Comparison of ENCODE assay signal across 11 cellular contexts in the genomic region with DNA sequence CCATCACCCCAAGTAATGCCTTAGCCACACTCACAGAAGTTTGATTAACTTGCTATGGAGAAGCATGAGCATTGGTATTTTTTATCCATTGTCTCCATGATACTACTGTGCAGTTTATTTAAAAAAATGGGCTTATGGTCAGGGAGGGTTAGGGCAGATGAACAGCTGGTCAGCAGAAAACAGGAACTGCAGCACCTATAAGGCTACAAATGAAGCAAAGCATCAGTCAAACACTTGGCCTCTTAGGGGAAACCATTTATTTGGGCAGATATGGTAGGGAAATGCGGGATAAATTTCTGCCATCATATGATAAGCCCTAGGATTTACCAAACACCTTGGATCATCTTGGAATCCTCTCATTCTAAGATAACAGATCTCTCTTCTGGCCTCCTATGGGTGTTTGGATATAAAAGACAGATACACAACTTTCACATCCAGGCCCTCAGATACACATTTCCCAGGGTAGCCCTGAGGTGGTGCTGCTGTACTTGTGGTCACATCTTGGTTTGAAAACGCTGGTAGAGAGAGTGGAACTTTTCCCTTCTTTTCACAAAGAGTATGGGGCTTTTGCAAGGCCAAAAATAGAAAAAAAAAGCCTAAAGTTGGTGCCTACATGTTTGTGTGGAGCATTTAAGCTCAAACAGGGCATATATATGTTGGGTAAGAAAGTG. TPM values are rescaled to one million over a fixed set of nuclear protein-coding genes. Genes with fewer than 3 reads are reported as not detected.
DNase-seq lines count a peak whose midpoint lies in the region; ATAC-seq, FAIRE-seq and TF ChIP-seq lines count a peak whose summit lies in the region.
"Had no signal": no experiment of that assay in that cellular context is flagged by ENCODE, and none has a peak within 500 bp of the region (broad histone marks: within the 10 kb centered on the region; RNA-seq: fewer than 3 reads in every experiment).

No MANE protein-coding gene starts in this region.

- POLR2A ChIA-PET in HepG2 (lab: Yijun Ruan, JAX) = no interaction called here

- no peaks in the 10 kb centered on the region for H3K79me2 ChIP-seq in HepG2 (ENCODE audit: insufficient read depth, low read length)

- no peaks in the 10 kb centered on the region for H3K36me3 ChIP-seq in liver (ENCODE audit: control insufficient read depth in 4 of 4, insufficient read depth in 3 of 4, low read depth in 1 of 4, low read length in 3 of 4)
- no peaks in the 10 kb centered on the region for H3K36me3 ChIP-seq in HepG2 (replicated peaks in 1 of 2; ENCODE audit: control insufficient read depth in 1 of 2, insufficient read depth in 2 of 2, low read length in 2 of 2)
- no peaks in the 10 kb centered on the region for H3K36me3 ChIP-seq in testis (ENCODE audit: low read depth, missing control alignments)
- no peaks in the 10 kb centered on the region for H3K36me3 ChIP-seq in neuronal stem cell (replicated peaks in 1 of 2; ENCODE audit: control insufficient read depth in 2 of 2, insufficient read depth in 2 of 2, low read length in 2 of 2)

- no peak for FAIRE-seq in HepG2 (lab: Jason Lieb, UNC)

- H3K4me1 ChIP-seq in liver (ENCODE audit: control insufficient read depth in 4 of 4, insufficient read depth in 4 of 4, low read length in 3 of 4) (no peaks in the 10 kb centered on the region), HepG2 (ENCODE audit: insufficient read depth, low read length) (no peaks in the 10 kb centered on the region), testis (no peaks in the 10 kb centered on the region), neuronal stem cell (ENCODE audit: control insufficient read depth in 2 of 2, insufficient read depth in 1 of 2, low read depth in 1 of 2, low read length in 2 of 2) (no peaks in the 10 kb centered on the region)

- H2BK5ac ChIP-seq in neuronal stem cell (ENCODE audit: low read length) = no peak overlapping the region

- H4K20me1 ChIP-seq in HepG2 (ENCODE audit: insufficient read depth, low read length) = no peaks in the 10 kb centered on the region

- TF ChIP-seq EP300 in HepG2 (IDR thresholded peaks at IDR 0.05; ENCODE audit: low read depth in 2 of 2, low read length in 2 of 2) = no peak
- no peak for TF ChIP-seq EP300 in HepG2 (CRISPR knock-in tag; IDR thresholded peaks at IDR 0.05; ENCODE audit: borderline replicate concordance)

- TF ChIP-seq RAD21 in liver (IDR thresholded peaks at IDR 0.05) (peak; percentile 62 to 73), HepG2 (CRISPR knock-in tag; IDR thresholded peaks at IDR 0.05) (no peak)

- CTCF ChIA-PET in HepG2 (lab: Yijun Ruan, JAX; ENCODE audit: low intra/inter-chr PET ratio, low total read pairs) = no interaction called here

- in situ Hi-C loops in HepG2 (cut with HindIII; ENCODE audit: extremely low pct_ligation_motif_present, low pct_unique_long_range_greater_than_20kb) = loop anchor here (25.0 kb wide), 1 partner anchor 772 kb away; no protein-coding TSS in a partner anchor

- no peak overlapping the region for H3K23ac ChIP-seq in neuronal stem cell (ENCODE audit: low read depth, low read length, poor library complexity)

- H2BK120ac ChIP-seq in neuronal stem cell (ENCODE audit: low read depth, low read length) = no peak overlapping the region

- DNase-seq in HepG2 (ENCODE audit: low spot score) = no peak
- DNase-seq in fibroblast of mammary gland (ENCODE audit: low read depth) = peak; percentile 60
- peak; percentile 55 for DNase-seq in testis
- no peak for DNase-seq in stimulated activated CD4-positive, alpha-beta T cell treated with anti-CD3 and anti-CD28 coated beads, Interleukin-4, amount 100 ng/mL, for 1 hour
- DNase-seq in neuronal stem cell (ENCODE audit: low spot score) = no peak
- DNase-seq: DMS153, SW 1271 had no signal

- no peak overlapping the region for H3K27ac ChIP-seq in liver (ENCODE audit: low read depth in 1 of 2, low read length in 2 of 2)
- no peak overlapping the region for H3K27ac ChIP-seq in HepG2 (ENCODE audit: extremely low read length, insufficient read depth, low read length)
- no peak overlapping the region for H3K27ac ChIP-seq in testis
- H3K27ac ChIP-seq in neuronal stem cell (replicated peaks; ENCODE audit: low read length) = no peak overlapping the region

- no peak overlapping the region for H3K14ac ChIP-seq in neuronal stem cell (ENCODE audit: low read length)

- H3K4me2 ChIP-seq in HepG2 (ENCODE audit: low read depth, low read length) = no peak overlapping the region
- no peak overlapping the region for H3K4me2 ChIP-seq in neuronal stem cell (ENCODE audit: insufficient read depth, low read length, poor library complexity, severe bottlenecking)

- H3K9me3 ChIP-seq in liver (ENCODE audit: control insufficient read depth in 4 of 4, low read length in 3 of 4) (no peaks in the 10 kb centered on the region), HepG2 (ENCODE audit: low read length) (no peaks in the 10 kb centered on the region), testis (no peaks in the 10 kb centered on the region), neuronal stem cell (replicated peaks in 1 of 2; ENCODE audit: control insufficient read depth in 2 of 2, insufficient read depth in 1 of 2, low read depth in 1 of 2, low read length in 2 of 2) (no peaks in the 10 kb centered on the region)

- H3K79me1 ChIP-seq in neuronal stem cell (ENCODE audit: low read depth, low read length) = no peaks in the 10 kb centered on the region

- H3K9ac ChIP-seq in liver (ENCODE audit: low read depth in 1 of 2, low read length in 2 of 2) (no peak overlapping the region), HepG2 (ENCODE audit: insufficient read depth, low read depth, low read length) (no peak overlapping the region), neuronal stem cell (ENCODE audit: low read depth, low read length, poor library complexity) (no peak overlapping the region)

- no peak overlapping the region for H2BK12ac ChIP-seq in neuronal stem cell (ENCODE audit: low read length)

- H3K4ac ChIP-seq in neuronal stem cell (ENCODE audit: low read length) = no peak overlapping the region

- H2BK15ac ChIP-seq in neuronal stem cell (ENCODE audit: low read length) = no peak overlapping the region

- ATAC-seq in HepG2 (no peak), SK-N-SH treated with all-trans-retinoic acid at 6 μM for 48 hours (0 out of 3 replicates have a peak, but pooled peaks have one; percentile 45), GM18907 (IDR thresholded peaks at IDR 0.05; ENCODE audit: unreplicated experiment) (no peak)
- ATAC-seq: stimulated activated effector memory CD8-positive, alpha-beta T cell treated with anti-CD3 and anti-CD28 coated beads, Interleukin-12 subunit alpha, Interleukin-12 subunit beta, amount 100 ng/mL, for 72 hours had no signal

- H3K27me3 ChIP-seq in liver (ENCODE audit: control insufficient read depth in 4 of 4, insufficient read depth in 4 of 4, low read length in 3 of 4) (no peaks in the 10 kb centered on the region), HepG2 (ENCODE audit: control insufficient read depth in 1 of 2, insufficient read depth in 2 of 2, low read length in 2 of 2) (no peaks in the 10 kb centered on the region), testis (no peaks in the 10 kb centered on the region), neuronal stem cell (ENCODE audit: control insufficient read depth in 3 of 3, insufficient read depth in 3 of 3, low read depth in 1 of 3, low read length in 3 of 3) (no peaks in the 10 kb centered on the region)

- H2AK5ac ChIP-seq in neuronal stem cell (ENCODE audit: low read depth, low read length) = no peak overlapping the region

- WGBS in liver = 62% methylated on average over 2 of the region's 2 CpGs
- 0% methylated on average over 2 of the region's 2 CpGs for WGBS in HepG2 (ENCODE audit: low lambda C conversion rate)
- WGBS in testis, 2 donors = 69% methylated on average over 2 of the region's 2 CpGs
- WGBS in neuronal stem cell (ENCODE audit: extremely low coverage in 2 of 2, insufficient read length in 2 of 2, insufficient replicate concordance in 1 of 2), 2 donors = no CpG with 5 or more reads among the region's 2 CpGs

- intact Hi-C loops in HepG2 (cut with micrococcal nuclease; ENCODE audit: unreplicated experiment) (no loop called here), testis (cut with DNase I; ENCODE audit: low total_unique reads) (no loop called here)

- no TSS peak for BruUV-seq in HepG2 (replicated peaks; lab: Mats Ljungman, UMichigan)

- no peak overlapping the region for H3K4me3 ChIP-seq in liver (ENCODE audit: low read depth in 1 of 3, low read length in 3 of 3)
- H3K4me3 ChIP-seq in HepG2 (replicated peaks in 1 of 3; ENCODE audit: insufficient read depth in 1 of 3, low read depth in 2 of 3, low read length in 3 of 3) = no peak overlapping the region
- no peak overlapping the region for H3K4me3 ChIP-seq in fibroblast of mammary gland (ENCODE audit: control insufficient read depth, low read depth, low read length)
- no peak overlapping the region for H3K4me3 ChIP-seq in testis
- H3K4me3 ChIP-seq in neuronal stem cell (ENCODE audit: low read length in 2 of 2) = no peak overlapping the region

- TF ChIP-seq CTCF in liver (IDR thresholded peaks at IDR 0.05; ENCODE audit: low read depth, low read length, missing input control) = no peak
- no peak for TF ChIP-seq CTCF in HepG2 (CRISPR knock-in tag; IDR thresholded peaks at IDR 0.05)
- peak; percentile 51 for TF ChIP-seq CTCF in fibroblast of mammary gland (conservative IDR thresholded peaks at IDR 0.05; ENCODE audit: control insufficient read depth, insufficient read depth, low read depth, low read length)
- TF ChIP-seq CTCF in testis (IDR thresholded peaks at IDR 0.05) = no peak

- no peak overlapping the region for H2AFZ ChIP-seq in HepG2 (ENCODE audit: low read length)
- H2AFZ ChIP-seq in neuronal stem cell (ENCODE audit: low read length) = no peak overlapping the region

- no peak overlapping the region for H4K91ac ChIP-seq in neuronal stem cell (ENCODE audit: low read depth, low read length, poor library complexity)

- H3K18ac ChIP-seq in neuronal stem cell (ENCODE audit: low read length) = no peak overlapping the region

- TF ChIP-seq POLR2A in HepG2 (IDR thresholded peaks at IDR 0.05; ENCODE audit: insufficient read depth in 1 of 2, low read depth in 2 of 2, low read length in 2 of 2) (no peak), testis (IDR thresholded peaks at IDR 0.05) (no peak)

- no peak overlapping the region for H4K8ac ChIP-seq in neuronal stem cell (ENCODE audit: low read depth, low read length)

RNA-seq across cellular contexts. Expression of gene AHI1, which starts 42.8 kb away (rescaled TPM):
- total RNA-seq in liver (10 to 100 TPM in 1 of 2 donors, 1 to 10 TPM in 1; 5.2 to 12.8 TPM), HepG2 (2016; rRNA removed; fragmentation: Illumina TruSeq; extraction: Trizol) (18.0 and 18.6 TPM in 2 replicates), testis (10 to 100 TPM; 56.4 to 93.1 TPM)
- polyA plus RNA-seq in liver (10 to 100 TPM in 1 of 2 donors, 1 to 10 TPM in 1; 2.0 to 14.4 TPM), HepG2 (2011; rRNA removed) (4.0 and 7.2 TPM in 2 replicates), testis (ENCODE audit: insufficient read depth, low read depth, low replicate concordance) (33.9 TPM)
- total RNA-seq in HepG2 (2016; cell fraction: cytosol; rRNA removed; fragmentation: Illumina TruSeq; extraction: Trizol; ENCODE audit: low read depth) = 5.5 and 6.3 TPM in 2 replicates
- total RNA-seq in HepG2 (2016; cell fraction: insoluble cytoplasmic fraction; rRNA removed; fragmentation: Illumina TruSeq; extraction: Trizol) = 16.8 and 18.8 TPM in 2 replicates
- total RNA-seq in HepG2 (2016; cell fraction: membrane; rRNA removed; fragmentation: Illumina TruSeq; extraction: Trizol) = 5.9 and 9.1 TPM in 2 replicates
- 57.4 and 61.1 TPM in 2 replicates for total RNA-seq in HepG2 (2016; cell fraction: nucleus; rRNA removed; fragmentation: Illumina TruSeq; extraction: Trizol)
- polyA plus RNA-seq in HepG2 (2011; cell fraction: cytosol; rRNA removed) = 1.9 and 2.0 TPM in 2 replicates
- polyA plus RNA-seq in HepG2 (2011; cell fraction: nucleus; rRNA removed) = 7.2 and 7.6 TPM in 2 replicates
- 3.9 and 4.6 TPM in 2 replicates for polyA plus RNA-seq in HepG2 (2012)
- 0.74 and 0.96 TPM in 2 replicates for polyA plus RNA-seq in HepG2 (2016; cell fraction: cytosol; fragmentation: Illumina TruSeq; extraction: Trizol; ENCODE audit: low read depth)
- 10.6 and 12.4 TPM in 2 replicates for polyA plus RNA-seq in HepG2 (2016; cell fraction: insoluble cytoplasmic fraction; fragmentation: Illumina TruSeq; extraction: Trizol; ENCODE audit: low read depth)
- 2.4 and 2.6 TPM in 2 replicates for polyA plus RNA-seq in HepG2 (2016; cell fraction: membrane; fragmentation: Illumina TruSeq; extraction: Trizol; ENCODE audit: low read depth)
- polyA plus RNA-seq in HepG2 (2016; cell fraction: nucleus; fragmentation: Illumina TruSeq; extraction: Trizol; ENCODE audit: insufficient read depth, low read depth) = 23.1 and 29.2 TPM in 2 replicates
- polyA minus RNA-seq in HepG2 (2011; rRNA and poly(A)+ RNA removed; ENCODE audit: low replicate concordance) = 5.7 and 10.3 TPM in 2 replicates
- 3.2 and 4.3 TPM in 2 replicates for polyA minus RNA-seq in HepG2 (2011; cell fraction: cytosol; rRNA and poly(A)+ RNA removed)
- 71.8 and 82.2 TPM in 2 replicates for polyA minus RNA-seq in HepG2 (2011; cell fraction: nucleus; rRNA and poly(A)+ RNA removed)
- 29.6 TPM for polyA plus RNA-seq in neuronal stem cell (2013, experiment 1 of 2)
- 33.0 TPM for polyA plus RNA-seq in neuronal stem cell (2013, experiment 2 of 2)

Comparison
In these comparisons a context has a peak if more than half of its experiments do, and no peak if none do; other contexts are left out.
1. DNase-seq: peak in fibroblast of mammary gland (single experiment) and testis (single experiment); none in HepG2 (single experiment), stimulated activated CD4-positive, alpha-beta T cell treated with anti-CD3 and anti-CD28 coated beads, Interleukin-4, amount 100 ng/mL, for 1 hour (single experiment) and neuronal stem cell (single experiment).